In the genomic region with DNA sequence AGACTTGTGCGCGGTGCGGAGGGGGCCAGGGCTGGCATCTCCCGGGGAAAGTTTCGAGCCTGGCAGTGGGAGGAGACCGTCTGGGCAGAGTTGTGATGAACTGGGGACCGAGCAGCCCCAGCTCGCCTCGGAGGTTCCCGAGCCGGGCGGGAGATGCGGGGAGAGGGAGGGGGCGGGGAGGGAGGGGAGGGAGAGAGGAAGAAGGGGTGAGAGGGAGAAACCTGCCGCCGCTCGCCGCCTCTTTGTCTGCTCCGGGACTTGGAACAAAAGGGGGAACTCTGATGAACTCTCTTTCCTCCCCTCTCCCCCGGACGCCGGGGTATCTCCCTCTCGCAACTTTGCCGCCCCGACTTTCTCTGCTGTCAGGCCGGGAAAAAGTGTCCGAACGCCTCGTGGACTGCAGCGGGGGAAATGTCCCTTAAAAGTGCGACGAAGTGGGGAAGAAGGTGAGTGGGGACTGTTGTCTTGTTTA, we compare ENCODE assay signal across 8 cellular contexts.
DNase-seq lines count a peak whose midpoint lies in the region; ATAC-seq and TF ChIP-seq lines count a peak whose summit lies in the region.

No MANE protein-coding gene starts in this region.

- intact Hi-C loops in A673 (cut with micrococcal nuclease; ENCODE audit: unreplicated experiment), result no loop called here

- H3K27me3 ChIP-seq in A673 (replicated peaks; ENCODE audit: insufficient read depth, low read depth, low read length, poor library complexity) (peaks cover 75% of the 10 kb centered on the region), HUES6 (ENCODE audit: control insufficient read depth, insufficient read depth, low read length) (peaks cover 35% of the 10 kb centered on the region), mucosa of rectum (ENCODE audit: control insufficient read depth in 2 of 2, insufficient read depth in 2 of 2, low read length in 2 of 2) (peaks cover 36 to 40% of the 10 kb centered on the region in 2 donors)

- POLR2A ChIA-PET in A673 (lab: Charles Lee; ENCODE audit: low non-redundant PET), result no interaction called here

- H3K4me3 ChIP-seq in A673 (ENCODE audit: low read depth, low read length, poor library complexity, severe bottlenecking) (peak overlapping the region; percentile 32), HUES6 (ENCODE audit: low read depth, low read length) (peak overlapping the region; percentile 82), cardiac fibroblast (replicated peaks in 1 of 2; ENCODE audit: low read depth in 2 of 2, low read length in 2 of 2) (peak overlapping the region; percentile 37 to 63), mucosa of rectum (ENCODE audit: low read length in 2 of 2) (peak overlapping the region; percentile 60 to 69)

- CTCF ChIA-PET in A673 (lab: Charles Lee), result no interaction called here

- H3K27ac ChIP-seq in A673 (ENCODE audit: low read depth, low read length, poor library complexity, severe bottlenecking), result no peak overlapping the region
- peak overlapping the region; percentile 91 for H3K27ac ChIP-seq in HUES6 (ENCODE audit: low read depth, low read length)
- peak overlapping the region in 1 of 2 donors; percentile 51 for H3K27ac ChIP-seq in mucosa of rectum (ENCODE audit: low read depth in 2 of 2, low read length in 2 of 2)

- H3K9ac ChIP-seq in HUES6 (ENCODE audit: low read length) (peak overlapping the region; percentile 96), mucosa of rectum (ENCODE audit: low read depth in 1 of 2, low read length in 2 of 2) (peak overlapping the region in 1 of 2 donors; percentile 26)

- BruUV-seq in A673 (replicated peaks; lab: Mats Ljungman, UMichigan), result no TSS peak

- no peak for ATAC-seq in HG03045 (IDR thresholded peaks at IDR 0.05; ENCODE audit: unreplicated experiment)
- no peak for ATAC-seq in activated CD4-positive, CD25-positive, alpha-beta regulatory T cell treated with anti-CD3 and anti-CD28 coated beads, Interleukin-2, amount 50 U/mL, for 24 hours
- ATAC-seq in GM19397 (IDR thresholded peaks at IDR 0.05; ENCODE audit: unreplicated experiment), result no peak

- TF ChIP-seq CTCF in A673 (conservative IDR thresholded peaks at IDR 0.05; ENCODE audit: low read depth, low read length) (no peak), cardiac fibroblast (IDR thresholded peaks at IDR 0.05; ENCODE audit: low read depth, low read length) (no peak)

- H3K4me1 ChIP-seq in A673 (ENCODE audit: insufficient read depth, low read length, poor library complexity, severe bottlenecking), result peaks cover 19% of the 10 kb centered on the region
- peaks cover 35% of the 10 kb centered on the region for H3K4me1 ChIP-seq in HUES6 (ENCODE audit: control insufficient read depth, insufficient read depth, low read length)
- H3K4me1 ChIP-seq in mucosa of rectum (ENCODE audit: control insufficient read depth in 2 of 2, insufficient read depth in 2 of 2, low read length in 2 of 2), result peaks cover 11 to 15% of the 10 kb centered on the region in 2 donors

- DNase-seq in A673 (ENCODE audit: low spot score), result no peak
- peak in 1 of 2 donors; percentile 9 for DNase-seq in cardiac fibroblast (ENCODE audit: low read depth in 2 of 2)
- no peak for DNase-seq in NCI-H82 treated with DMSO at 0.1 percent for 48 hours (lab: John Stamatoyannopoulos, UW; ENCODE audit: unreplicated experiment)

- no peaks in the 10 kb centered on the region for H3K9me3 ChIP-seq in A673 (ENCODE audit: low read depth, low read length, poor library complexity, severe bottlenecking)
- H3K9me3 ChIP-seq in HUES6 (ENCODE audit: control insufficient read depth, insufficient read depth, low read depth, low read length), result no peaks in the 10 kb centered on the region
- no peaks in the 10 kb centered on the region for H3K9me3 ChIP-seq in mucosa of rectum (ENCODE audit: control insufficient read depth in 2 of 2, low read length in 2 of 2)

- no peaks in the 10 kb centered on the region for H3K36me3 ChIP-seq in A673 (ENCODE audit: insufficient read depth, low read length, poor library complexity, severe bottlenecking)
- H3K36me3 ChIP-seq in HUES6 (ENCODE audit: control insufficient read depth, insufficient read depth, low read length), result peaks cover 18% of the 10 kb centered on the region; the same call in 1 of the 2 replicates
- H3K36me3 ChIP-seq in mucosa of rectum (ENCODE audit: control insufficient read depth in 2 of 2, insufficient read depth in 2 of 2, low read length in 2 of 2), result no peaks in the 10 kb centered on the region

Comparison
In these comparisons a context has a peak if more than half of its experiments do, and no peak if none do; other contexts are left out.
1. H3K4me3 ChIP-seq: peak in every context shown above with its lines; median percentile 82 in HUES6; 64 in mucosa of rectum; 50 in cardiac fibroblast; 32 in A673.